ENCODE assay signal across 15 cellular contexts in the genomic region with DNA sequence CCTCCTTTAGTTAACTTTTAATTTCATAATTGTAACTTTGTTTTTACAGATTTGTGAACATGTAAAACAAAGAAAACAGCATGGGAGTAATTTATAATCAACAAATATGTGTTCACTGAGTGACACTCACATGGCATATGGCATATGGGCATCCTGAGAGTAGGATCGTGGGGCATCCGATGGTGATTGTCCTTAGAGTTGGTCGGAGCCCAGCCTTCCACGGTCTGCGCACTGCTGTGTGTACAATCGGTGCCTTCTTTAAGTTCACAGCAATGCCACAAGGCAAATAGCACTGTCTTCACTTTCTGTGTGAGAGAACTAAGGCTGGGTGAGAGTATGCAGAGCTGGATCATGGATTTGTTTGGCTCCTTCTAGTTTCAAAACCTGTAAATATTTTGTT. TPM values are rescaled to one million over a fixed set of nuclear protein-coding genes. Genes with fewer than 3 reads are reported as not detected.
"Had no signal": no experiment of that assay in that cellular context is flagged by ENCODE, and none has a peak within 500 bp of the region (broad histone marks: within the 10 kb centered on the region; RNA-seq: fewer than 3 reads in every experiment).

No MANE protein-coding gene starts in this region.

RNA-seq across cellular contexts. Expression of a gene that starts 31.0 kb away (rescaled TPM):
- total RNA-seq: stomach, subcutaneous adipose tissue, suprapubic skin, temporal lobe, testis, thoracic aorta, thyroid gland, tibial nerve, transverse colon, upper lobe of left lung, upper lobe of right lung, urinary bladder, uterus, vagina had no signal
- polyA plus RNA-seq: stomach, thymus, urinary bladder had no signal
